Comparison of ENCODE assay signal across 21 cellular contexts in genomic region chr11:57332694-57333440, GRCh38. TPM values are rescaled to one million over a fixed set of nuclear protein-coding genes. Genes with fewer than 3 reads are reported as not detected.
DNase-seq lines count a peak whose midpoint lies in the region; ATAC-seq and TF ChIP-seq lines count a peak whose summit lies in the region.
"Had no signal": no experiment of that assay in that cellular context is flagged by ENCODE, and none has a peak within 500 bp of the region (broad histone marks: within the 10 kb centered on the region; RNA-seq: fewer than 3 reads in every experiment).

No MANE protein-coding gene starts in this region.

- DNase-seq in A673 (ENCODE audit: low spot score) (no peak), Panc1 (ENCODE audit: low read depth, low spot score) (no peak), iris pigment epithelial cell (ENCODE audit: low read depth) (peak; percentile 34), D341Med (ENCODE audit: low spot score) (no peak), body of pancreas (no peak), left lung (no peak), HCEC 1CT (no peak)
- no peak for DNase-seq in CD4-positive, alpha-beta T cell
- DNase-seq: activated CD4-positive, alpha-beta memory T cell treated with anti-CD3 and anti-CD28 coated beads, Interleukin-2, amount 10 ng/mL, durations not matched to agents 7 days and 5 days; activated T-cell treated with anti-CD3 and anti-CD28 coated beads, Interleukin-2, amount 50 U/mL, for 48 hours; dermis blood vessel endothelial cell; left cardiac atrium; naive B cell; NCI-H187 treated with DMSO at 0.1 percent for 48 hours; NCI-H748 treated with DMSO at 0.1 percent for 48 hours; testis had no signal

- H3K27me3 Mint-ChIP-seq in CD4-positive, alpha-beta T cell: no peaks in the 10 kb centered on the region
- H3K27me3 Mint-ChIP-seq: activated CD4-positive, alpha-beta memory T cell treated with anti-CD3 and anti-CD28 coated beads, Interleukin-2, amount 10 ng/mL, durations not matched to agents 7 days and 5 days; naive B cell had no signal

- H3K9me3 Mint-ChIP-seq in CD4-positive, alpha-beta T cell: no peaks in the 10 kb centered on the region
- H3K9me3 Mint-ChIP-seq: activated CD4-positive, alpha-beta memory T cell treated with anti-CD3 and anti-CD28 coated beads, Interleukin-2, amount 10 ng/mL, durations not matched to agents 7 days and 5 days; naive B cell had no signal

- no peak overlapping the region for H3K4me3 ChIP-seq in A673 (ENCODE audit: low read depth, low read length, poor library complexity, severe bottlenecking)
- H3K4me3 ChIP-seq in Panc1 (ENCODE audit: low read depth in 2 of 2, low read length in 2 of 2): no peak overlapping the region
- no peak overlapping the region for H3K4me3 ChIP-seq in body of pancreas
- no peak overlapping the region for H3K4me3 ChIP-seq in left lung
- H3K4me3 ChIP-seq: testis had no signal

- WGBS in body of pancreas, 2 donors: 87 to 90% methylated on average over 9 to 11 of the region's 11 CpGs

- H3K9me3 ChIP-seq in A673 (ENCODE audit: low read depth, low read length, poor library complexity, severe bottlenecking): no peaks in the 10 kb centered on the region
- no peaks in the 10 kb centered on the region for H3K9me3 ChIP-seq in CD4-positive, alpha-beta T cell (ENCODE audit: control insufficient read depth, low read length)
- no peaks in the 10 kb centered on the region for H3K9me3 ChIP-seq in Panc1 (ENCODE audit: control insufficient read depth, insufficient read depth, low read depth, low read length)
- H3K9me3 ChIP-seq in body of pancreas: no peaks in the 10 kb centered on the region
- no peaks in the 10 kb centered on the region for H3K9me3 ChIP-seq in left lung
- H3K9me3 ChIP-seq: testis had no signal

- no peak overlapping the region for H3K27ac Mint-ChIP-seq in CD4-positive, alpha-beta T cell

- H3K27me3 ChIP-seq in A673 (replicated peaks; ENCODE audit: insufficient read depth, low read depth, low read length, poor library complexity): no peaks in the 10 kb centered on the region
- no peaks in the 10 kb centered on the region for H3K27me3 ChIP-seq in CD4-positive, alpha-beta T cell (ENCODE audit: control insufficient read depth, insufficient read depth, low read length)
- no peaks in the 10 kb centered on the region for H3K27me3 ChIP-seq in Panc1 (ENCODE audit: control insufficient read depth, insufficient read depth, low read length)
- H3K27me3 ChIP-seq in body of pancreas: no peaks in the 10 kb centered on the region
- H3K27me3 ChIP-seq in left lung: no peaks in the 10 kb centered on the region
- H3K27me3 ChIP-seq: testis had no signal

- peaks cover 33% of the 10 kb centered on the region for H3K4me1 Mint-ChIP-seq in CD4-positive, alpha-beta T cell (ENCODE audit: low read depth)

- H3K36me3 ChIP-seq in A673 (ENCODE audit: insufficient read depth, low read length, poor library complexity, severe bottlenecking) (peaks cover 68% of the 10 kb centered on the region), Panc1 (ENCODE audit: control insufficient read depth, insufficient read depth, low read length) (peaks cover 14% of the 10 kb centered on the region; the same call in 1 of the 2 replicates), body of pancreas (replicated peaks in 1 of 2; ENCODE audit: insufficient read depth in 1 of 2, low read depth in 2 of 2) (peaks cover 0 to 29% of the 10 kb centered on the region in 2 donors), left lung (peaks cover 0 to 61% of the 10 kb centered on the region in 2 donors)

- H3K4me3 Mint-ChIP-seq in CD4-positive, alpha-beta T cell: peak overlapping the region; percentile 11

- TF ChIP-seq POLR2A in body of pancreas (IDR thresholded peaks at IDR 0.05): no peak

- peak overlapping the region; percentile 14 for H3K27ac ChIP-seq in A673 (ENCODE audit: low read depth, low read length, poor library complexity, severe bottlenecking)
- H3K27ac ChIP-seq in CD4-positive, alpha-beta T cell (ENCODE audit: low read depth, low read length): no peak overlapping the region
- H3K27ac ChIP-seq in Panc1 (ENCODE audit: low read length): no peak overlapping the region
- H3K27ac ChIP-seq in body of pancreas: no peak overlapping the region
- H3K27ac ChIP-seq in left lung: no peak overlapping the region
- H3K27ac ChIP-seq: testis had no signal

- TSS peak; percentile 48 for BruUV-seq in A673 (replicated peaks; lab: Mats Ljungman, UMichigan)
- BruUV-seq in Panc1 (replicated peaks; lab: Mats Ljungman, UMichigan): TSS peak; percentile 78

- no peak for ATAC-seq in CD4-positive, alpha-beta T cell (ENCODE audit: poor library complexity)
- ATAC-seq in Panc1 (no peak), body of pancreas (no peak), left lung (no peak)
- ATAC-seq: HCT116, left cardiac atrium, Right ventricle myocardium inferior had no signal

- POLR2A ChIA-PET in A673 (lab: Charles Lee; ENCODE audit: low non-redundant PET) (no interaction called here), Panc1 (lab: Charles Lee) (no interaction called here)
- POLR2A ChIA-PET in CD4-positive, alpha-beta T cell (lab: Charles Lee): interaction anchor here (5.2 kb wide), 1 partner anchor 7 kb away, joined by 107 read pairs; the partner anchor contains the start of gene TNKS1BP1

- H3K4me1 ChIP-seq in A673 (ENCODE audit: insufficient read depth, low read length, poor library complexity, severe bottlenecking): peaks cover 11% of the 10 kb centered on the region
- H3K4me1 ChIP-seq in Panc1 (ENCODE audit: control insufficient read depth, insufficient read depth, low read length): peaks cover 22% of the 10 kb centered on the region
- peaks cover 19% of the 10 kb centered on the region for H3K4me1 ChIP-seq in body of pancreas
- H3K4me1 ChIP-seq in left lung: peaks cover 9 to 25% of the 10 kb centered on the region in 2 donors

- in situ Hi-C loops in Panc1 (cut with HindIII; ENCODE audit: low pct_unique_long_range_greater_than_20kb, low sequenced_read_pairs): no loop called here

- H3K36me3 Mint-ChIP-seq in CD4-positive, alpha-beta T cell (ENCODE audit: low read depth): peaks cover 75% of the 10 kb centered on the region

- CTCF ChIA-PET in A673 (lab: Charles Lee): no interaction called here
- CTCF ChIA-PET in CD4-positive, alpha-beta T cell (lab: Charles Lee): interaction anchor here (1.2 kb wide), 1 partner anchor 8 kb away, joined by 3 read pairs; the partner anchor contains the start of gene TNKS1BP1
- CTCF ChIA-PET in Panc1 (lab: Charles Lee): interaction anchor here (0.6 kb wide), 1 partner anchor 10 kb away, joined by 5 read pairs; no protein-coding TSS in a partner anchor

- no peak for TF ChIP-seq CTCF in A673 (conservative IDR thresholded peaks at IDR 0.05; ENCODE audit: low read depth, low read length)
- no peak for TF ChIP-seq CTCF in CD4-positive, alpha-beta T cell (IDR thresholded peaks at IDR 0.05)
- no peak for TF ChIP-seq CTCF in Panc1 (IDR thresholded peaks at IDR 0.05)
- TF ChIP-seq CTCF in body of pancreas (IDR thresholded peaks at IDR 0.05): no peak
- no peak for TF ChIP-seq CTCF in left lung (IDR thresholded peaks at IDR 0.05)

- intact Hi-C loops in A673 (cut with micrococcal nuclease; ENCODE audit: unreplicated experiment): no loop called here
- intact Hi-C loops in CD4-positive, alpha-beta T cell (cut with DNase I, micrococcal nuclease): loop anchor here in 1 of 2 experiments (10.0 kb wide), 2 partner anchors 382 to 1812 kb away; partner anchors contain the start of genes FAM111A, MED19 and TMX2
- intact Hi-C loops in Panc1 (cut with micrococcal nuclease; ENCODE audit: unreplicated experiment): no loop called here
- intact Hi-C loops in body of pancreas (cut with DNase I): no loop called here
- intact Hi-C loops in left lung (cut with DNase I): no loop called here

RNA-seq across cellular contexts. Expression of gene SSRP1, which starts 2.8 kb away (rescaled TPM):
- total RNA-seq in A673 (2021) (393 and 399 TPM in 2 replicates), Panc1 (2021; ENCODE audit: unreplicated experiment) (173 TPM), body of pancreas (10 to 100 TPM; 44.2 to 51.9 TPM), left lung (10 to 100 TPM; 57.3 to 86.3 TPM)
- 10 to 100 TPM; 36.7 to 41.2 TPM for total RNA-seq in CD4-positive, alpha-beta T cell
- 153 TPM for polyA plus RNA-seq in Panc1 (2012; ENCODE audit: insufficient read length)

RNA-seq across cellular contexts. Expression of gene P2RX3, which starts 5.3 kb away (rescaled TPM):
- total RNA-seq in A673 (2021) (not detected in 2 replicates), Panc1 (2021; ENCODE audit: unreplicated experiment) (not detected), body of pancreas (not detected), left lung (not detected)
- total RNA-seq in CD4-positive, alpha-beta T cell: not detected
- not detected for polyA plus RNA-seq in Panc1 (2012; ENCODE audit: insufficient read length)
- total RNA-seq: activated CD4-positive, alpha-beta memory T cell treated with anti-CD3 and anti-CD28 coated beads, Interleukin-2, amount 10 ng/mL, durations not matched to agents 7 days and 5 days; Daoy; dermis blood vessel endothelial cell; endothelial cell of umbilical vein; mesenteric fat pad had no signal
- polyA plus RNA-seq: endothelial cell of umbilical vein had no signal

RNA-seq across cellular contexts. Expression of gene TNKS1BP1, which starts 8.1 kb away (rescaled TPM):
- total RNA-seq in A673 (2021) (80.4 and 88.8 TPM in 2 replicates), Panc1 (2021; ENCODE audit: unreplicated experiment) (94.6 TPM), body of pancreas (100 to 1,000 TPM in 1 of 2 donors, 10 to 100 TPM in 1; 83.5 to 115 TPM), left lung (100 to 1,000 TPM; 156 to 203 TPM)
- 10 to 100 TPM; 12.9 to 13.2 TPM for total RNA-seq in CD4-positive, alpha-beta T cell
- polyA plus RNA-seq in Panc1 (2012; ENCODE audit: insufficient read length): 78.0 TPM

RNA-seq across cellular contexts. Expression of gene PRG3, which starts 48.1 kb away (rescaled TPM):
- not detected in 2 replicates for total RNA-seq in A673 (2021)
- total RNA-seq in CD4-positive, alpha-beta T cell: not detected
- total RNA-seq in Panc1 (2021; ENCODE audit: unreplicated experiment): not detected
- polyA plus RNA-seq in Panc1 (2012; ENCODE audit: insufficient read length): not detected
- not detected for total RNA-seq in body of pancreas
- not detected for total RNA-seq in left lung
- total RNA-seq: activated CD4-positive, alpha-beta memory T cell treated with anti-CD3 and anti-CD28 coated beads, Interleukin-2, amount 10 ng/mL, durations not matched to agents 7 days and 5 days; Daoy; dermis blood vessel endothelial cell; endothelial cell of umbilical vein; left cardiac atrium; mesenteric fat pad; Right ventricle myocardium inferior; testis had no signal
- polyA plus RNA-seq: endothelial cell of umbilical vein had no signal

RNA-seq across cellular contexts. Expression of gene PRG2, which starts 57.6 kb away (rescaled TPM):
- total RNA-seq in A673 (2021) (not detected in 2 replicates), Panc1 (2021; ENCODE audit: unreplicated experiment) (not detected), body of pancreas (not detected), left lung (under 1 TPM in 1 of 2 donors, not detected in 1; 0.34 TPM)
- 1 to 10 TPM in 1 of 2 experiments, under 1 TPM in 1; 0.53 to 1.1 TPM for total RNA-seq in CD4-positive, alpha-beta T cell
- not detected for polyA plus RNA-seq in Panc1 (2012; ENCODE audit: insufficient read length)
- total RNA-seq: Daoy, dermis blood vessel endothelial cell, left cardiac atrium, Right ventricle myocardium inferior, testis had no signal
